Comparison of ENCODE assay signal across 19 cellular contexts in the genomic region with DNA sequence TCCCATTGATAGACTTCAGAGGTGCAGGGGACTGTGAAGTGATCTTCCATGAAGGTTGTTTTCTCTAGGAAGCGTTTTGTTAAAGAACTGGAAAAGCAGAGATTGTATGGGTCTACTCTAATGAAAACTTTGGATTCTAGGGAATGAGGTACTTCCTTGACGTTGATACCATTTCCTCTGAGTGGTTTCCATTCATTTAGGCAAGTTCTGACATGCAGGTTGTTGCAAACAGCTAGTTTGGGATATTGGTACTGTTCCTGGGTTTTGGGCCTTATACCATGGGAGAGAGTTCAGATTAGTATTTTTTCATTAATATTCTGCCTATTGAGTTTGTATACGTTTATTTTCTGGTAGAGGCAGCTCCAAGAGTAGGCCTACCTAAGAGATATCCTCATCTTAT.
"Had no signal": no experiment of that assay in that cellular context is flagged by ENCODE, and none has a peak within 500 bp of the region (broad histone marks: within the 10 kb centered on the region; RNA-seq: fewer than 3 reads in every experiment).

No MANE protein-coding gene starts in this region.

- H3K4me3 ChIP-seq: colonic mucosa, hepatocyte, neural progenitor cell, pancreas, tibial artery, upper lobe of left lung, uterus had no signal

- H3K4me1 ChIP-seq: colonic mucosa, neural progenitor cell, tibial artery, uterus had no signal

- H3K27me3 ChIP-seq: colonic mucosa, hepatocyte, neural progenitor cell, pancreas, tibial artery, upper lobe of left lung, uterus had no signal

- DNase-seq: colonic mucosa; dermis blood vessel endothelial cell; erythroblast; foreskin melanocyte; head of caudate nucleus; nucleus accumbens; pancreas; right cardiac atrium; small intestine; stimulated activated CD4-positive, alpha-beta T cell treated with anti-CD3 and anti-CD28 coated beads, Interleukin-2, amount 100 ng/mL, for 48 hours; tibial artery; upper lobe of left lung; uterus had no signal

- H3K9me3 ChIP-seq: colonic mucosa, pancreas, tibial artery, upper lobe of left lung, uterus had no signal

- H3K9me3 Mint-ChIP-seq: mesothelial cell of epicardium; natural killer cell treated with Interleukin-12 subunit alpha and Interleukin-12 subunit beta and Interleukin-15 and Interleukin-18, amount 100 ng/mL, for 72 hours; neural progenitor cell; stimulated activated naive CD8-positive, alpha-beta T cell treated with anti-CD3 and anti-CD28 coated beads, Interleukin-15, Interleukin-2, amounts not matched to agents 100 ng/mL and 50 ng/mL, for 24 hours had no signal

- H3K36me3 ChIP-seq: colonic mucosa, neural progenitor cell, uterus had no signal

- H3K36me3 Mint-ChIP-seq: neural progenitor cell had no signal

- H3K4me3 Mint-ChIP-seq: mesothelial cell of epicardium; natural killer cell treated with Interleukin-12 subunit alpha and Interleukin-12 subunit beta and Interleukin-15 and Interleukin-18, amount 100 ng/mL, for 72 hours; neural progenitor cell; stimulated activated naive CD8-positive, alpha-beta T cell treated with anti-CD3 and anti-CD28 coated beads, Interleukin-15, Interleukin-2, amounts not matched to agents 100 ng/mL and 50 ng/mL, for 24 hours had no signal

- H3K4me1 Mint-ChIP-seq: neural progenitor cell had no signal

- H3K27me3 Mint-ChIP-seq: natural killer cell treated with Interleukin-12 subunit alpha and Interleukin-12 subunit beta and Interleukin-15 and Interleukin-18, amount 100 ng/mL, for 72 hours; stimulated activated naive CD8-positive, alpha-beta T cell treated with anti-CD3 and anti-CD28 coated beads, Interleukin-15, Interleukin-2, amounts not matched to agents 100 ng/mL and 50 ng/mL, for 24 hours had no signal

- ATAC-seq: natural killer cell treated with Interleukin-12 subunit alpha and Interleukin-12 subunit beta and Interleukin-15 and Interleukin-18, amount 100 ng/mL, for 72 hours; pancreas; right cardiac atrium had no signal

- H3K27ac Mint-ChIP-seq: mesothelial cell of epicardium; natural killer cell treated with Interleukin-12 subunit alpha and Interleukin-12 subunit beta and Interleukin-15 and Interleukin-18, amount 100 ng/mL, for 72 hours; neural progenitor cell; progenitor cell of endocrine pancreas had no signal

- H3K27ac ChIP-seq: colonic mucosa, hepatocyte, neural progenitor cell, pancreas, tibial artery, upper lobe of left lung, uterus had no signal
